15 cellular contexts compared by ENCODE assay signal in the genomic region with DNA sequence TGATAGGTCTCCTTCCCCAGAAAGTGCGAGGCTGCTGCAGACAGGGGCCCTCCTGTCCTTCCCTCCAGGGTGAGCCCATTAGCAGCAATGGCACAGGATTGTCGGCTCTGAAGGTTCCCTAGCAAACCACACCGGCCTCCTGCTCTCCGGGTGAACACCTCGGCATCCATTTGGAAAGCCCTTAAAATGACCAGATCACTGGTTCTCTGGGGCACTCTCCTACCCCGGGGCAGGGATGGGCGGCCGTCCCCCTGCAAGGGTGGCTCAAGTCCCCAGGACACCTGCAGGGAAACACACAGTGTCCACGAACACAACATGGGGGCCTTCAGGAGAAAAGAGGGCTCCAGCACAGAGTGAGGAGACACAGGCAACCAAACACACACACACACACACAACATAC.
"Had no signal": no experiment of that assay in that cellular context is flagged by ENCODE, and none has a peak within 500 bp of the region (broad histone marks: within the 10 kb centered on the region; RNA-seq: fewer than 3 reads in every experiment).

No MANE protein-coding gene starts in this region.

- H3K27ac ChIP-seq: coronary artery, hepatocyte, neutrophil, thyroid gland, upper lobe of left lung, vagina had no signal

- H3K4me2 ChIP-seq: hepatocyte had no signal

- H3K9me3 ChIP-seq: mucosa of descending colon, thyroid gland, vagina had no signal

- H3K79me2 ChIP-seq: hepatocyte had no signal

- H3K4me3 ChIP-seq: coronary artery, hepatocyte, mucosa of descending colon, thyroid gland, upper lobe of left lung, vagina had no signal

- H3K27me3 ChIP-seq: hepatocyte, neutrophil, thyroid gland, upper lobe of left lung, vagina had no signal

- H3K36me3 ChIP-seq: neutrophil, thyroid gland, upper lobe of left lung, vagina had no signal

- H3K4me1 ChIP-seq: thyroid gland, upper lobe of left lung, vagina had no signal

- DNase-seq: effector CD4-positive, alpha-beta T cell; foreskin melanocyte; head of caudate nucleus; kidney glomerular epithelial cell; mucosa of descending colon; naive thymus-derived CD8-positive, alpha-beta T cell; small intestine; stimulated activated CD4-positive, alpha-beta T cell treated with anti-CD3 and anti-CD28 coated beads, Interleukin-12 subunit alpha, Interleukin-12 subunit beta, amount 100 ng/mL, for 4 hours; stimulated activated naive CD4-positive, alpha-beta T cell; thyroid gland; upper lobe of left lung had no signal

- ATAC-seq: mucosa of descending colon; naive thymus-derived CD8-positive, alpha-beta T cell had no signal
